Comparison of ENCODE assay signal across 1 cellular context in the genomic region with DNA sequence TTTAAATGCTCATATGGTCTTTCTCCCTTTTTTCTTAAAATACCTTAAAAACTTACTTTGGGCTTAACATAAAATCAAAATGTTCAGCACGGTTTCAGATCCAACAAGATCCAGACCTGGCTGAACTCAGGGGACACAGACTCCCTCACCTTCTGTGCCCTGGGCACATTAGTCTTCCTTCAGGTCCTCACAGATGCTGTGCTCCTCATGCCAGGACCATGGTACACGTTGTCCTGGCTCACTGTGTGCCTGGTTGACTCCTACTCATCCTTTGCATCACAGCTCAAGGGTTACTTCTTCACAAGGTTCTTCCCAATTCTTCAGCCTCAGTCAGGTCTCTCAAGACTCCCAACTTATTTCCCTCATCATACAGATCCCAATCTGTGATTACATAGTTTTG.
TF ChIP-seq lines count a peak whose summit lies in the region.

No MANE protein-coding gene starts in this region.

TF ChIP-seq in H1, 55 proteins besides CTCF, POLR2A, EP300 and RAD21 (continued from another document):
- TF ChIP-seq, protein P1, sequence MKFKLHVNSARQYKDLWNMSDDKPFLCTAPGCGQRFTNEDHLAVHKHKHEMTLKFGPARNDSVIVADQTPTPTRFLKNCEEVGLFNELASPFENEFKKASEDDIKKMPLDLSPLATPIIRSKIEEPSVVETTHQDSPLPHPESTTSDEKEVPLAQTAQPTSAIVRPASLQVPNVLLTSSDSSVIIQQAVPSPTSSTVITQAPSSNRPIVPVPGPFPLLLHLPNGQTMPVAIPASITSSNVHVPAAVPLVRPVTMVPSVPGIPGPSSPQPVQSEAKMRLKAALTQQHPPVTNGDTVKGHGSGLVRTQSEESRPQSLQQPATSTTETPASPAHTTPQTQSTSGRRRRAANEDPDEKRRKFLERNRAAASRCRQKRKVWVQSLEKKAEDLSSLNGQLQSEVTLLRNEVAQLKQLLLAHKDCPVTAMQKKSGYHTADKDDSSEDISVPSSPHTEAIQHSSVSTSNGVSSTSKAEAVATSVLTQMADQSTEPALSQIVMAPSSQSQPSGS (IDR thresholded peaks at IDR 0.05; ENCODE audit: low read length): no peak
- TF ChIP-seq SUZ12 (IDR thresholded peaks at IDR 0.05; ENCODE audit: low read length) (no peak), BACH1 (IDR thresholded peaks at IDR 0.05; ENCODE audit: low read length) (no peak), BRCA1 (IDR thresholded peaks at IDR 0.05; ENCODE audit: low read depth, low read length) (no peak), ZNF274 (IDR thresholded peaks at IDR 0.05; ENCODE audit: borderline replicate concordance, extremely low read depth, low read length) (no peak), JUND (IDR thresholded peaks at IDR 0.05; ENCODE audit: low read length) (no peak), CREB1 (IDR thresholded peaks at IDR 0.05) (no peak), YY1 (IDR thresholded peaks at IDR 0.05; ENCODE audit: low read depth, low read length) (no peak), JUN (IDR thresholded peaks at IDR 0.05; ENCODE audit: low read depth, low read length) (no peak), RFX5 (IDR thresholded peaks at IDR 0.05; ENCODE audit: borderline replicate concordance, low read depth, low read length) (no peak)
- TF ChIP-seq, protein P2, sequence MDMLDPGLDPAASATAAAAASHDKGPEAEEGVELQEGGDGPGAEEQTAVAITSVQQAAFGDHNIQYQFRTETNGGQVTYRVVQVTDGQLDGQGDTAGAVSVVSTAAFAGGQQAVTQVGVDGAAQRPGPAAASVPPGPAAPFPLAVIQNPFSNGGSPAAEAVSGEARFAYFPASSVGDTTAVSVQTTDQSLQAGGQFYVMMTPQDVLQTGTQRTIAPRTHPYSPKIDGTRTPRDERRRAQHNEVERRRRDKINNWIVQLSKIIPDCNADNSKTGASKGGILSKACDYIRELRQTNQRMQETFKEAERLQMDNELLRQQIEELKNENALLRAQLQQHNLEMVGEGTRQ (IDR thresholded peaks at IDR 0.05; ENCODE audit: low read length): no peak
TF ChIP-seq in H1: peak in this region for 0.
